8 cellular contexts compared by ENCODE assay signal in the genomic region with DNA sequence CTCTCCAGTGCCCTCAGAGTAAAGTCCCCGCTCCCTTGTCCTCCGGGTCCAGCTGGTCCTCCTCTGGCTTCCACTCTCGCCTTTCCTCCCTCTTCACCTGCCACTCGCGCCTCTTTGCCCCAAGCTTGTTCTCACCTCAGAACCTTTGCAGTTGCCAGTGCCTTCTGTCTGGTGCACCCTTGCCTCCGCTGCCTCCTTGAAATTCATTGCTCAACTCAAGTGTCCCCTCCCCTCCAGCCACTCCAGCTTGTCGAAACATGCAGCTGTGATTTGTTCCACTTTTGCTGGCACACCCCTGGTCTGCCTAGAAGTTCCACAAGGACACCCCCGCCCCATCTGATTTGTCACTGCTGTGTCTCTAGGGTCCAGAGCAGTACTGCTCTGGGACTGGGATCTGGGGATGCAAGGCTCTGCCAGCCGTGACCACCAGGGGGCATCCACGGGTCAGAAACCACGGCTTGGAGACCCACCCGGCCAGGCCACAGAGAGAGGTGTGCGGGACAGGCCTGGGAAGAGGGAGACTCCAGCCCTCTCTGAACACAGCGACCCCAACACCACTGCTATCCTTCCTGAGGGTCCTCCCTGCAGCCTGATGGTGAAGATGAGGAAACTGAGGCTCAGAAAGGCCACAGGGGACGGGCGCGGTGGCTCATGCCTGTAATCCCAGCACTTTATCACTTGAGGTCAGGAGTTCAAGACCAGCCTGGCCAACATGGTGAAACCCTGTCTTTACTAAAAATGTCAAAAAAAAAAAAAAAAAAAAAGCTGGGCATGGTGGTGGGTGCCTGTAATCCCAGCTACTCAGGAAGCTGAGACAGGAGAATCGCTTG. TPM values are rescaled to one million over a fixed set of nuclear protein-coding genes. Genes with fewer than 3 reads are reported as not detected.
DNase-seq lines count a peak whose midpoint lies in the region; ATAC-seq and TF ChIP-seq lines count a peak whose summit lies in the region.

No MANE protein-coding gene starts in this region.

- H3K9me2 ChIP-seq in MM.1S (replicated peaks; ENCODE audit: insufficient read depth, low read length) (no peaks in the 10 kb centered on the region), SU-DHL-6 (replicated peaks; ENCODE audit: insufficient read depth, low read length) (no peaks in the 10 kb centered on the region)

- no peak overlapping the region for H3K27ac Mint-ChIP-seq in activated naive CD4-positive, alpha-beta T cell treated with anti-CD3 and anti-CD28 coated beads, Interleukin-2, amount 50 U/mL, for 24 hours
- peak overlapping the region; percentile 61 for H3K27ac Mint-ChIP-seq in type B pancreatic cell

- H3K4me3 ChIP-seq in MM.1S (ENCODE audit: low read length), result no peak overlapping the region
- H3K4me3 ChIP-seq in SU-DHL-6 (ENCODE audit: insufficient read depth, low read length, poor library complexity, severe bottlenecking), result no peak overlapping the region
- no peak overlapping the region for H3K4me3 ChIP-seq in parathyroid adenoma (ENCODE audit: low read depth, low read length)

- no peaks in the 10 kb centered on the region for H3K4me1 ChIP-seq in MM.1S (ENCODE audit: low read length)
- no peaks in the 10 kb centered on the region for H3K4me1 ChIP-seq in parathyroid adenoma

- no peaks in the 10 kb centered on the region for H3K79me2 ChIP-seq in MM.1S (ENCODE audit: low read length)
- H3K79me2 ChIP-seq in SU-DHL-6 (ENCODE audit: insufficient read depth, low read length), result no peaks in the 10 kb centered on the region
- H3K79me2 ChIP-seq in parathyroid adenoma, result no peaks in the 10 kb centered on the region

- H3K36me3 ChIP-seq in MM.1S (replicated peaks; ENCODE audit: insufficient read depth, low read length) (no peaks in the 10 kb centered on the region), SU-DHL-6 (ENCODE audit: low read length) (no peaks in the 10 kb centered on the region), parathyroid adenoma (ENCODE audit: control insufficient read depth, insufficient read depth, low read length) (no peaks in the 10 kb centered on the region)

- H3K4me2 ChIP-seq in MM.1S (ENCODE audit: low read depth, low read length), result no peak overlapping the region
- no peak overlapping the region for H3K4me2 ChIP-seq in SU-DHL-6 (ENCODE audit: low read depth, low read length, poor library complexity, severe bottlenecking)
- H3K4me2 ChIP-seq in parathyroid adenoma (ENCODE audit: low read length), result no peak overlapping the region

- no peak overlapping the region for H3K27ac ChIP-seq in MM.1S (ENCODE audit: low read length)
- H3K27ac ChIP-seq in SU-DHL-6 (ENCODE audit: low read depth, low read length), result no peak overlapping the region
- no peak overlapping the region for H3K27ac ChIP-seq in parathyroid adenoma

- no peaks in the 10 kb centered on the region for H3K9me3 ChIP-seq in MM.1S (replicated peaks; ENCODE audit: insufficient read depth, low read length)
- H3K9me3 ChIP-seq in SU-DHL-6 (ENCODE audit: insufficient read depth, low read length), result no peaks in the 10 kb centered on the region
- no peaks in the 10 kb centered on the region for H3K9me3 ChIP-seq in parathyroid adenoma (ENCODE audit: control insufficient read depth, low read length)

- ATAC-seq in GM21717 (IDR thresholded peaks at IDR 0.05; ENCODE audit: unreplicated experiment), result no peak

- H3K9me3 Mint-ChIP-seq in activated naive CD4-positive, alpha-beta T cell treated with anti-CD3 and anti-CD28 coated beads, Interleukin-2, amount 50 U/mL, for 24 hours, result no peaks in the 10 kb centered on the region
- H3K9me3 Mint-ChIP-seq in type B pancreatic cell, result no peaks in the 10 kb centered on the region

- no peak overlapping the region for H3K9ac ChIP-seq in MM.1S (ENCODE audit: low read length)
- H3K9ac ChIP-seq in SU-DHL-6 (ENCODE audit: low read length), result no peak overlapping the region
- H3K9ac ChIP-seq in parathyroid adenoma, result no peak overlapping the region

- H3F3A ChIP-seq in MM.1S (ENCODE audit: insufficient read depth, low read length) (no peaks in the 10 kb centered on the region), SU-DHL-6 (ENCODE audit: insufficient read depth) (no peaks in the 10 kb centered on the region)

- no peaks in the 10 kb centered on the region for H3K27me3 Mint-ChIP-seq in activated naive CD4-positive, alpha-beta T cell treated with anti-CD3 and anti-CD28 coated beads, Interleukin-2, amount 50 U/mL, for 24 hours
- H3K27me3 Mint-ChIP-seq in type B pancreatic cell, result peaks cover 4% of the 10 kb centered on the region

- H2AFZ ChIP-seq in MM.1S (ENCODE audit: low read length) (0 out of 2 replicates have a peak overlapping the region, but pooled peaks have one; percentile 5), SU-DHL-6 (ENCODE audit: low read depth, low read length, severe bottlenecking) (no peak overlapping the region), parathyroid adenoma (no peak overlapping the region)

- H3K27me3 ChIP-seq in MM.1S (replicated peaks; ENCODE audit: insufficient read depth, low read length), result no peaks in the 10 kb centered on the region
- no peaks in the 10 kb centered on the region for H3K27me3 ChIP-seq in SU-DHL-6 (ENCODE audit: low read length)
- H3K27me3 ChIP-seq in parathyroid adenoma (ENCODE audit: control insufficient read depth, insufficient read depth, low read length), result no peaks in the 10 kb centered on the region

- DNase-seq in EH (ENCODE audit: low read depth) (peak; percentile 76), MM.1S (peak; percentile 62), glomerular endothelial cell (ENCODE audit: extremely low read depth, low read depth, low spot score) (peak; percentile 23), type B pancreatic cell (ENCODE audit: extremely low spot score, unreplicated experiment) (peak; percentile 92)

- H4K20me1 ChIP-seq in MM.1S (ENCODE audit: insufficient read depth, low read length), result no peaks in the 10 kb centered on the region
- H4K20me1 ChIP-seq in SU-DHL-6 (ENCODE audit: low read depth, low read length), result no peaks in the 10 kb centered on the region

- H3K36me3 Mint-ChIP-seq in activated naive CD4-positive, alpha-beta T cell treated with anti-CD3 and anti-CD28 coated beads, Interleukin-2, amount 50 U/mL, for 24 hours, result peaks cover 3% of the 10 kb centered on the region
- no peaks in the 10 kb centered on the region for H3K36me3 Mint-ChIP-seq in type B pancreatic cell

- peaks cover 25% of the 10 kb centered on the region for H3K4me1 Mint-ChIP-seq in activated naive CD4-positive, alpha-beta T cell treated with anti-CD3 and anti-CD28 coated beads, Interleukin-2, amount 50 U/mL, for 24 hours
- peaks cover 5% of the 10 kb centered on the region for H3K4me1 Mint-ChIP-seq in type B pancreatic cell (ENCODE audit: unreplicated experiment)

- peak; percentile 97 for TF ChIP-seq CTCF in MM.1S (IDR thresholded peaks at IDR 0.05; ENCODE audit: low read length)
- TF ChIP-seq CTCF in SU-DHL-6 (IDR thresholded peaks at IDR 0.05; ENCODE audit: insufficient read depth, low read length, poor library complexity, severe bottlenecking), result peak; percentile 94
- peak; percentile 91 for TF ChIP-seq CTCF in parathyroid adenoma (IDR thresholded peaks at IDR 0.05)
- TF ChIP-seq CTCF in type B pancreatic cell (conservative IDR thresholded peaks at IDR 0.05), result peak; percentile 94

- peak overlapping the region; percentile 41 for H3K4me3 Mint-ChIP-seq in activated naive CD4-positive, alpha-beta T cell treated with anti-CD3 and anti-CD28 coated beads, Interleukin-2, amount 50 U/mL, for 24 hours
- no peak overlapping the region for H3K4me3 Mint-ChIP-seq in type B pancreatic cell

RNA-seq across cellular contexts. Expression of gene AP1M1, which starts 49.9 kb away (rescaled TPM):
- total RNA-seq in glomerular endothelial cell (127 and 151 TPM in 2 replicates), type B pancreatic cell (ENCODE audit: low replicate concordance) (39.9 and 75.0 TPM in 2 replicates)

Comparison
In these comparisons a context has a peak if more than half of its experiments do, and no peak if none do; other contexts are left out.
1. DNase-seq: peak in every context shown above with its lines; median percentile 92 in type B pancreatic cell; 76 in EH; 62 in MM.1S; 23 in glomerular endothelial cell.